7 cellular contexts compared by ENCODE assay signal in the genomic region with DNA sequence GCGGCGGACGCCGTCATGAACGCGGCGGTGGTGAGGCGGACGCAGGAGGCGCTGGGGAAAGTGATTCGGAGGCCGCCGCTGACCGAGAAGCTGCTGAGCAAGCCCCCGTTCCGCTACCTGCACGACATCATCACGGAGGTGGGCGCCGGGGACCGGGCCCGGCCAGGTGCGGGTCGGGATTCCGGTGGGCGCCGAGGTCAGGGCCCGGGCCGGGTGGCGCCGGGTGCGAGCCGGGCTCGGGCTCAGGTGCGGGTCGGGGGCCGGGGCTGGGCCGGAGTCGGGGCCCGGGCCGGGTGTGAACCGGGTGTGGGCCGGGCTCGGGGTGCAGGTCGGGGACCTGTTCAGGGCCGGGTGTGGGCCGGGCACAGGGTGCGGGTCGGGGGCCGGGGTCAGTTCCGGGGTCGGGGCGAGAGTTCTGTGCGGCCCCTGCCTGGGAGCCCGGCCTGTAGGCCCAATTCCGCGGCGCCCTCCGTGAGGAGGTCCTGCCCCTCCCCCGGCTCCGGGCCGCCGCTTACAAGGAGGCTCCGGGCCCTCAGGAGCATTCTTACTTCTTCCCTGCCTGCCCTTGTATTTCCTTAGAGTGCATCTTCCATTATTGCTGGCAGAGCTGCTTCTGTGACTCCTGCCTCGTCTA. TPM values are rescaled to one million over a fixed set of nuclear protein-coding genes. Genes with fewer than 3 reads are reported as not detected.
DNase-seq lines count a peak whose midpoint lies in the region; ATAC-seq, FAIRE-seq and TF ChIP-seq lines count a peak whose summit lies in the region.

No MANE protein-coding gene starts in this region.

- peak overlapping the region; percentile 72 for H3K4me3 Mint-ChIP-seq in chondrocyte (ENCODE audit: unreplicated experiment)

- DNase-seq in Karpas-422 (peak; percentile 56), chondrocyte (ENCODE audit: low spot score) (no peak), H54 (ENCODE audit: insufficient read length, low spot score) (no peak), KG1 (lab: John Stamatoyannopoulos, UW) (no peak)

- peaks cover 2% of the 10 kb centered on the region for H3K27me3 Mint-ChIP-seq in chondrocyte (ENCODE audit: low read depth)

- H3K4me1 ChIP-seq in Karpas-422 (ENCODE audit: low read length) (peaks cover 16% of the 10 kb centered on the region), mesodermal cell (ENCODE audit: control insufficient read depth, insufficient read depth, low read length, poor library complexity, severe bottlenecking) (no peaks in the 10 kb centered on the region)

- H3K9me3 Mint-ChIP-seq in chondrocyte (ENCODE audit: low read depth), result no peaks in the 10 kb centered on the region

- TF ChIP-seq POLR2A in H54 (IDR thresholded peaks at IDR 0.05; ENCODE audit: low read depth, low read length), result no peak

- peak overlapping the region; percentile 67 for H3K9ac ChIP-seq in Karpas-422 (ENCODE audit: low read length)

- H2AFZ ChIP-seq in Karpas-422 (ENCODE audit: low read length), result no peak overlapping the region

- H3K36me3 ChIP-seq in Karpas-422 (ENCODE audit: insufficient read depth, low read length) (peaks cover 9% of the 10 kb centered on the region; the same call in 1 of the 2 replicates), mesodermal cell (ENCODE audit: control insufficient read depth, insufficient read depth, low read length) (peaks cover 26% of the 10 kb centered on the region)

- no peaks in the 10 kb centered on the region for H4K20me1 ChIP-seq in Karpas-422 (ENCODE audit: insufficient read depth, low read depth, low read length)

- FAIRE-seq in H54 (lab: Jason Lieb, UNC), result no peak

- peak overlapping the region; percentile 83 for H3K27ac Mint-ChIP-seq in chondrocyte (ENCODE audit: unreplicated experiment)

- peak overlapping the region; percentile 63 for H3K4me3 ChIP-seq in GM12875 (ENCODE audit: low read depth, low read length)
- H3K4me3 ChIP-seq in Karpas-422 (ENCODE audit: low read length), result peak overlapping the region; percentile 69
- H3K4me3 ChIP-seq in mesodermal cell (ENCODE audit: extremely low read depth, insufficient read depth, low read length, poor library complexity, severe bottlenecking), result peak overlapping the region; percentile 55

- peaks cover 24% of the 10 kb centered on the region for H3K4me1 Mint-ChIP-seq in chondrocyte (ENCODE audit: low read depth)

- H3K27ac ChIP-seq in Karpas-422 (ENCODE audit: low read length) (0 out of 2 replicates have a peak overlapping the region, but pooled peaks have one; percentile 28), mesodermal cell (ENCODE audit: low read depth, low read length, severe bottlenecking) (no peak overlapping the region)

- H3K79me2 ChIP-seq in Karpas-422 (ENCODE audit: low read length), result peaks cover 36% of the 10 kb centered on the region

- H3K4me2 ChIP-seq in Karpas-422 (ENCODE audit: low read depth, low read length, poor library complexity, severe bottlenecking), result peak overlapping the region; percentile 73

- H3K9me2 ChIP-seq in Karpas-422 (replicated peaks; ENCODE audit: insufficient read depth, low read length), result no peaks in the 10 kb centered on the region

- peak; percentile 22 for ATAC-seq in GM21786 (IDR thresholded peaks at IDR 0.05; ENCODE audit: unreplicated experiment)

- H3K36me3 Mint-ChIP-seq in chondrocyte (ENCODE audit: low read depth), result peaks cover 6% of the 10 kb centered on the region

- H3K9me3 ChIP-seq in Karpas-422 (ENCODE audit: low read length) (no peaks in the 10 kb centered on the region), mesodermal cell (ENCODE audit: control insufficient read depth, low read length) (no peaks in the 10 kb centered on the region)

- TF ChIP-seq CTCF in GM12875 (IDR thresholded peaks at IDR 0.05; ENCODE audit: borderline replicate concordance, insufficient read depth, low read depth, low read length) (no peak), chondrocyte (IDR thresholded peaks at IDR 0.05) (no peak)

- WGBS in mesodermal cell (ENCODE audit: insufficient coverage in 2 of 2), 2 experiments, result 1% methylated on average over 29 to 63 of the region's 65 CpGs

- H3K27me3 ChIP-seq in Karpas-422 (ENCODE audit: low read length), result no peaks in the 10 kb centered on the region

RNA-seq across cellular contexts. Expression of a gene that starts 0.4 kb away (rescaled TPM):
- 16.0 and 18.4 TPM in 2 replicates for total RNA-seq in Karpas-422 (2014; rRNA removed; shearing (Covaris generic); ENCODE audit: low replicate concordance)
- 15.1 to 21.1 TPM (median 15.8 TPM) in 3 replicates for total RNA-seq in chondrocyte
- polyA plus RNA-seq in mesodermal cell (2013, experiment 1 of 2), result 13.5 TPM
- 11.0 TPM for polyA plus RNA-seq in mesodermal cell (2013, experiment 2 of 2)

RNA-seq across cellular contexts. Expression of a gene that starts 32.4 kb away (rescaled TPM):
- total RNA-seq in Karpas-422 (2014; rRNA removed; shearing (Covaris generic); ENCODE audit: low replicate concordance), result 19.0 and 23.3 TPM in 2 replicates
- 2.7 to 3.3 TPM (median 2.9 TPM) in 3 replicates for total RNA-seq in chondrocyte
- 2.6 TPM for polyA plus RNA-seq in mesodermal cell (2013, experiment 1 of 2)
- polyA plus RNA-seq in mesodermal cell (2013, experiment 2 of 2), result 3.0 TPM
